1 cellular context compared by ENCODE assay signal in genomic region chr18:57771183-57771582, GRCh38.
TF ChIP-seq lines count a peak whose summit lies in the region.

No MANE protein-coding gene starts in this region.

TF ChIP-seq in HEK293, 187 proteins besides CTCF, POLR2A, EP300 and RAD21 (continued from another document):
- no peak; the same call in 1 of the 2 replicates for TF ChIP-seq ZBTB44 (tag by site-specific recombination; IDR thresholded peaks at IDR 0.05)
